Comparison of ENCODE assay signal across 12 cellular contexts in the genomic region with DNA sequence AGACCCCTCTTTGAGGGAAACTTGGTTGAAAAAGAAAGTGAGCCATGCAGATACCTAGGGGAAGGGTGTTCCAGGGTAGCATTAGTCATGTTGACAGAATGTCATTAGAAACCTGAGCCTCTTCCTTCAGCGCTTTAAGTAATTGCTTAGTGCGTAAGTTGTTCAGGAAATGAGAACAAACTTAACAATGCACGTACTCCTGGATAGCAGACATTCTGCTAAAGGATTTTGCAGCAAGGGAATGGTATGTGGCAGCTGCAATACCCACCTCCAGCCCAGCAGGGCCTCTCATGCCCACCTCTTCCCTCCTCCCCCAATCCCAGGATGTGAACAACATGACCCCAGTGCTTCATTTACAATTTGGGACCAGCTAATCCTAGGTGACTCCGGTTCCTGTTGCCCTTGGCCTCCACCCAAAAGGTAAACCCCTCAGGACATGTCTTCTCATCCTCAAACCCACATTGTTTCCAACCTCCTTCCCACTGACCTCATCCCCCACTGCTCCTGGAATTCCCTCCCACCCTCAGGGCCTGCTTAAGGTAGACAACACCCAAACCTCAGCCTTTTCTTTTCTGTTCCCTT.
DNase-seq lines count a peak whose midpoint lies in the region; ATAC-seq, FAIRE-seq and TF ChIP-seq lines count a peak whose summit lies in the region.
"Had no signal": no experiment of that assay in that cellular context is flagged by ENCODE, and none has a peak within 500 bp of the region (broad histone marks: within the 10 kb centered on the region; RNA-seq: fewer than 3 reads in every experiment).

No MANE protein-coding gene starts in this region.

- CTCF ChIA-PET in Calu3 (lab: Charles Lee), result no interaction called here
- CTCF ChIA-PET in CD4-positive, alpha-beta memory T cell (lab: Charles Lee; ENCODE audit: partially characterized antibody), result no interaction called here

- H3K27ac ChIP-seq in HUES6 (ENCODE audit: low read depth, low read length) (peak overlapping the region; percentile 43; the same call in 1 of the 2 replicates), astrocyte (ENCODE audit: low read depth, low read length) (peak overlapping the region; percentile 86)
- H3K27ac ChIP-seq in CD4-positive, alpha-beta memory T cell (ENCODE audit: low read depth, low read length), result no peak overlapping the region
- H3K27ac ChIP-seq: neural progenitor cell, upper lobe of right lung had no signal

- no peaks in the 10 kb centered on the region for H3K27me3 ChIP-seq in HUES6 (ENCODE audit: control insufficient read depth, insufficient read depth, low read length)
- no peaks in the 10 kb centered on the region for H3K27me3 ChIP-seq in astrocyte (ENCODE audit: insufficient read depth, low read length)
- H3K27me3 ChIP-seq in CD4-positive, alpha-beta memory T cell (ENCODE audit: insufficient read depth, low read length), result no peaks in the 10 kb centered on the region
- H3K27me3 ChIP-seq: neural progenitor cell, upper lobe of right lung had no signal

- BruUV-seq in Calu3 (replicated peaks; lab: Mats Ljungman, UMichigan), result no TSS peak

- TF ChIP-seq CTCF in Calu3 (IDR thresholded peaks at IDR 0.05; ENCODE audit: unreplicated experiment) (no peak), astrocyte (IDR thresholded peaks at IDR 0.05; ENCODE audit: insufficient read depth, low read depth, low read length) (no peak)

- ATAC-seq in HG03039 (IDR thresholded peaks at IDR 0.05; ENCODE audit: unreplicated experiment) (no peak), HG03571 (IDR thresholded peaks at IDR 0.05; ENCODE audit: unreplicated experiment) (no peak)
- ATAC-seq: upper lobe of right lung had no signal

- no peaks in the 10 kb centered on the region for H3K9me3 Mint-ChIP-seq in Calu3 (ENCODE audit: low read depth, unreplicated experiment)
- no peaks in the 10 kb centered on the region for H3K9me3 Mint-ChIP-seq in astrocyte (ENCODE audit: unreplicated experiment)
- peaks cover 0 to under 1% (median 0%) of the 10 kb centered on the region in 8 donors for H3K9me3 Mint-ChIP-seq in CD4-positive, alpha-beta memory T cell
- H3K9me3 Mint-ChIP-seq: central memory CD8-positive, alpha-beta T cell; neural progenitor cell had no signal

- no peaks in the 10 kb centered on the region for H4K20me1 ChIP-seq in astrocyte (ENCODE audit: insufficient read depth, low read length)

- H3K4me2 ChIP-seq in astrocyte (ENCODE audit: low read length), result peak overlapping the region; percentile 71
- H3K4me2 ChIP-seq: neural progenitor cell had no signal

- H3K4me3 Mint-ChIP-seq in Calu3 (ENCODE audit: low read depth, unreplicated experiment) (no peak overlapping the region), astrocyte (ENCODE audit: unreplicated experiment) (no peak overlapping the region)
- no peak overlapping the region for H3K4me3 Mint-ChIP-seq in CD4-positive, alpha-beta memory T cell
- H3K4me3 Mint-ChIP-seq: central memory CD8-positive, alpha-beta T cell; neural progenitor cell had no signal

- H3K36me3 Mint-ChIP-seq in Calu3 (ENCODE audit: insufficient read depth, unreplicated experiment), result peaks cover 4% of the 10 kb centered on the region
- H3K36me3 Mint-ChIP-seq in astrocyte (ENCODE audit: low read depth, unreplicated experiment), result peaks cover 4% of the 10 kb centered on the region
- peaks cover 0 to 4% of the 10 kb centered on the region in 2 donors for H3K36me3 Mint-ChIP-seq in CD4-positive, alpha-beta memory T cell
- H3K36me3 Mint-ChIP-seq: neural progenitor cell had no signal

- peaks cover 28% of the 10 kb centered on the region for H3K4me1 Mint-ChIP-seq in Calu3 (ENCODE audit: low read depth, unreplicated experiment)
- H3K4me1 Mint-ChIP-seq in astrocyte (ENCODE audit: low read depth, unreplicated experiment), result peaks cover 22% of the 10 kb centered on the region
- H3K4me1 Mint-ChIP-seq in CD4-positive, alpha-beta memory T cell, result no peaks in the 10 kb centered on the region
- H3K4me1 Mint-ChIP-seq: central memory CD8-positive, alpha-beta T cell had no signal

- peak overlapping the region; percentile 12 for H2AFZ ChIP-seq in astrocyte (ENCODE audit: low read depth, low read length)
- H2AFZ ChIP-seq: neural progenitor cell had no signal

- POLR2A ChIA-PET in CD4-positive, alpha-beta memory T cell (lab: Charles Lee; ENCODE audit: partially characterized antibody), result no interaction called here

- H3K79me2 ChIP-seq in astrocyte (ENCODE audit: insufficient read depth, low read length), result no peaks in the 10 kb centered on the region

- no peaks in the 10 kb centered on the region for H3K27me3 Mint-ChIP-seq in Calu3 (ENCODE audit: unreplicated experiment)
- no peaks in the 10 kb centered on the region for H3K27me3 Mint-ChIP-seq in astrocyte (ENCODE audit: low read depth, unreplicated experiment)
- H3K27me3 Mint-ChIP-seq in CD4-positive, alpha-beta memory T cell, result peaks cover 0 to 4% of the 10 kb centered on the region in 2 donors
- H3K27me3 Mint-ChIP-seq: central memory CD8-positive, alpha-beta T cell had no signal

- intact Hi-C loops in Calu3 (cut with micrococcal nuclease; ENCODE audit: unreplicated experiment), result no loop called here
- intact Hi-C loops in CD4-positive, alpha-beta memory T cell (cut with micrococcal nuclease), result no loop called here

- H3K27ac Mint-ChIP-seq in Calu3 (ENCODE audit: unreplicated experiment) (no peak overlapping the region), astrocyte (ENCODE audit: unreplicated experiment) (peak overlapping the region; percentile 85)
- H3K27ac Mint-ChIP-seq in CD4-positive, alpha-beta memory T cell, result no peak overlapping the region
- H3K27ac Mint-ChIP-seq: neural progenitor cell had no signal

- H3K4me1 ChIP-seq in HUES6 (ENCODE audit: control insufficient read depth, insufficient read depth, low read length), result peaks cover 19% of the 10 kb centered on the region
- peaks cover 16% of the 10 kb centered on the region for H3K4me1 ChIP-seq in astrocyte (ENCODE audit: insufficient read depth, low read length)
- no peaks in the 10 kb centered on the region for H3K4me1 ChIP-seq in CD4-positive, alpha-beta memory T cell (ENCODE audit: insufficient read depth, low read length)
- H3K4me1 ChIP-seq: upper lobe of right lung had no signal

- H3K36me3 ChIP-seq in HUES6 (ENCODE audit: control insufficient read depth, insufficient read depth, low read length) (no peaks in the 10 kb centered on the region), astrocyte (ENCODE audit: insufficient read depth, low read length) (no peaks in the 10 kb centered on the region)
- H3K36me3 ChIP-seq in CD4-positive, alpha-beta memory T cell (ENCODE audit: insufficient read depth, low read length), result no peaks in the 10 kb centered on the region
- H3K36me3 ChIP-seq: neural progenitor cell, upper lobe of right lung had no signal

- DNase-seq in Calu3 (peak; percentile 14), astrocyte (ENCODE audit: low read depth) (peak; percentile 95), kidney glomerular epithelial cell (lab: John Stamatoyannopoulos, UW) (peak; percentile 48), NCI-H2196 treated with DMSO at 0.1 percent for 48 hours (lab: John Stamatoyannopoulos, UW; ENCODE audit: unreplicated experiment) (no peak)
- DNase-seq in CD4-positive, alpha-beta memory T cell, result no peak
- DNase-seq: NCI-H146, upper lobe of right lung had no signal

- H3K4me3 ChIP-seq in HUES6 (ENCODE audit: low read depth, low read length), result no peak overlapping the region; the same call in 1 of the 2 replicates
- H3K4me3 ChIP-seq in astrocyte (ENCODE audit: insufficient read depth, low read depth, low read length), result no peak overlapping the region
- no peak overlapping the region for H3K4me3 ChIP-seq in CD4-positive, alpha-beta memory T cell (ENCODE audit: low read length in 2 of 2)
- H3K4me3 ChIP-seq: neural progenitor cell, upper lobe of right lung had no signal

- peaks cover 1% of the 10 kb centered on the region; the same call in 1 of the 2 replicates for H3K9me3 ChIP-seq in HUES6 (ENCODE audit: control insufficient read depth, insufficient read depth, low read depth, low read length)
- H3K9me3 ChIP-seq in astrocyte (ENCODE audit: insufficient read depth, low read depth, low read length), result no peaks in the 10 kb centered on the region
- H3K9me3 ChIP-seq in CD4-positive, alpha-beta memory T cell (ENCODE audit: control insufficient read depth in 1 of 2, low read length in 2 of 2), result no peaks in the 10 kb centered on the region
- H3K9me3 ChIP-seq: upper lobe of right lung had no signal

- FAIRE-seq in astrocyte (lab: Jason Lieb, UNC), result peak; percentile 96

- peak overlapping the region; percentile 51 for H3K9ac ChIP-seq in HUES6 (ENCODE audit: low read length)
- peak overlapping the region; percentile 59 for H3K9ac ChIP-seq in astrocyte (ENCODE audit: low read length)
- H3K9ac ChIP-seq: neural progenitor cell had no signal

Comparison
In these comparisons a context has a peak if more than half of its experiments do, and no peak if none do; other contexts are left out.
1. DNase-seq: peak in Calu3 (single experiment), astrocyte (single experiment) and kidney glomerular epithelial cell (single experiment); none in CD4-positive, alpha-beta memory T cell (0 of 5) and NCI-H2196 treated with DMSO at 0.1 percent for 48 hours (single experiment).